8 cellular contexts compared by ENCODE assay signal in the genomic region with DNA sequence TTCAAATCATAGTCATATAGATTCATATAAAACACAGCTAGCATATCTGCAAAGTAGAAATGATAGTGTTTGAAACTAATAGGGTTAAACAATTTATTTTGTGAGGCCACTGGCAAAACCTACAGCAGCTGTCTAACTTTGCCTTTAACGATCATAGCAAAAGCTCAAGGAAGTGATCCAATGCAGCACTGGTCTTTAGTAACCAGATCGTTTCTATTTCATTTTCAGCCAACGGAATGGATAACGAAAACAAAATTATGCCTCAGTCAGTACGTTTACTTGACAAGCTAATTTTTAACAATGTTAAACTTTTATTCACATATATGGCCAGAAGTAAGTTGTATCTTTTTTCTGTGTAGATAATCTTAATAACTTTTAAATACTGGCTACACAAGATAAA. TPM values are rescaled to one million over a fixed set of nuclear protein-coding genes. Genes with fewer than 3 reads are reported as not detected.
A peak's percentile ranks its signal among the peaks of the same experiment; 100 is the strongest.
DNase-seq lines count a peak whose midpoint lies in the region; ATAC-seq and TF ChIP-seq lines count a peak whose summit lies in the region.

No MANE protein-coding gene starts in this region.

- peak overlapping the region; percentile 35 for H3K9ac ChIP-seq in muscle layer of colon (ENCODE audit: low read length)

- peak; percentile 73 for ATAC-seq in GM18861 (IDR thresholded peaks at IDR 0.05; ENCODE audit: unreplicated experiment)
- ATAC-seq in HG02678 (IDR thresholded peaks at IDR 0.05; ENCODE audit: unreplicated experiment) = peak; percentile 80
- ATAC-seq in T-helper 17 cell = peak; percentile 57
- ATAC-seq in left lobe of liver = no peak

- H3K4me3 Mint-ChIP-seq in T-helper 17 cell (peak overlapping the region; percentile 69), CD14-positive monocyte (peak overlapping the region in 1 of 2 donors; percentile 74)

- H3K27me3 Mint-ChIP-seq in T-helper 17 cell (no peaks in the 10 kb centered on the region), CD14-positive monocyte (ENCODE audit: low read depth in 3 of 3) (no peaks in the 10 kb centered on the region)

- H3K27ac Mint-ChIP-seq in T-helper 17 cell (peak overlapping the region; percentile 32), CD14-positive monocyte (no peak overlapping the region)

- no peaks in the 10 kb centered on the region for H3K9me3 Mint-ChIP-seq in CD14-positive monocyte

- H3K4me1 ChIP-seq in muscle layer of colon (ENCODE audit: insufficient read depth, low read length) = peaks cover 64% of the 10 kb centered on the region

- intact Hi-C loops in CD14-positive monocyte (cut with micrococcal nuclease) = no loop called here

- H3K4me3 ChIP-seq in muscle layer of colon (ENCODE audit: low read depth in 1 of 2, low read length in 2 of 2) = peak overlapping the region in 1 of 2 donors; percentile 38

- H3K36me3 Mint-ChIP-seq in T-helper 17 cell (ENCODE audit: low read depth) (no peaks in the 10 kb centered on the region), CD14-positive monocyte (no peaks in the 10 kb centered on the region)

- DNase-seq in T-helper 17 cell (no peak), left lobe of liver (ENCODE audit: low spot score) (no peak), NCI-H774 (lab: John Stamatoyannopoulos, UW) (no peak), CD14-positive monocyte (ENCODE audit: low spot score) (no peak)
- no peak for DNase-seq in activated CD4-positive, alpha-beta T cell treated with anti-CD3 and anti-CD28 coated beads, Interleukin-2, amount 50 U/mL, for 1 hour

- no peaks in the 10 kb centered on the region for H3K27me3 ChIP-seq in muscle layer of colon (ENCODE audit: control insufficient read depth in 1 of 2, insufficient read depth in 2 of 2, low read length in 2 of 2)

- peak overlapping the region; percentile 52 for H3K27ac ChIP-seq in muscle layer of colon (ENCODE audit: low read depth, low read length)

- TF ChIP-seq CTCF in CD14-positive monocyte (IDR thresholded peaks at IDR 0.05) = no peak

- H3K9me3 ChIP-seq in T-helper 17 cell (ENCODE audit: control insufficient read depth, low read length, poor library complexity, severe bottlenecking) (no peaks in the 10 kb centered on the region), muscle layer of colon (ENCODE audit: low read length) (no peaks in the 10 kb centered on the region)

- peaks cover 18% of the 10 kb centered on the region for H3K4me1 Mint-ChIP-seq in T-helper 17 cell
- H3K4me1 Mint-ChIP-seq in CD14-positive monocyte = peaks cover 35% of the 10 kb centered on the region

- no peaks in the 10 kb centered on the region for H3K36me3 ChIP-seq in muscle layer of colon (ENCODE audit: insufficient read depth, low read length)

RNA-seq across cellular contexts. Expression of gene MLLT3, which starts 17.7 kb away (rescaled TPM):
- total RNA-seq in T-helper 17 cell (10 to 100 TPM; 37.2 to 47.1 TPM), left lobe of liver (2.0 TPM)
- 1 to 10 TPM in 1 of 2 donors, under 1 TPM in 1; 0.81 to 2.3 TPM for polyA plus RNA-seq in CD14-positive monocyte

Comparison
In these comparisons a context has a peak if more than half of its experiments do, and no peak if none do; other contexts are left out.
1. RNA of gene MLLT3, which starts 17.7 kb away (total RNA-seq): 37.2 to 47.1 TPM in T-helper 17 cell; 2.0 TPM in left lobe of liver (single experiment); every median in the first group is over 10 times any median in the second.